Comparison of ENCODE assay signal across 8 cellular contexts in genomic region chr22:44664149-44664548, GRCh38. TPM values are rescaled to one million over a fixed set of nuclear protein-coding genes. Genes with fewer than 3 reads are reported as not detected.
DNase-seq lines count a peak whose midpoint lies in the region; ATAC-seq, FAIRE-seq and TF ChIP-seq lines count a peak whose summit lies in the region.

No MANE protein-coding gene starts in this region.

- H3K4me3 ChIP-seq in DND-41 (ENCODE audit: low read depth in 1 of 2, low read length in 2 of 2) (no peak overlapping the region), choroid plexus epithelial cell (ENCODE audit: low read depth, low read length) (no peak overlapping the region), mucosa of rectum (ENCODE audit: low read length in 2 of 2) (no peak overlapping the region)

- TF ChIP-seq CTCF in DND-41 (IDR thresholded peaks at IDR 0.05; ENCODE audit: borderline replicate concordance, extremely low read depth, low read length, poor library complexity, severe bottlenecking): no peak
- no peak for TF ChIP-seq CTCF in choroid plexus epithelial cell (conservative IDR thresholded peaks at IDR 0.05; ENCODE audit: low read depth, low read length)
- no peak for TF ChIP-seq CTCF in foreskin keratinocyte (conservative IDR thresholded peaks at IDR 0.05)

- H3K27me3 ChIP-seq in DND-41 (ENCODE audit: insufficient read depth, low read length, poor library complexity) (no peaks in the 10 kb centered on the region), mucosa of rectum (ENCODE audit: control insufficient read depth in 2 of 2, insufficient read depth in 2 of 2, low read length in 2 of 2) (peaks cover 9 to 12% of the 10 kb centered on the region in 2 donors), foreskin keratinocyte (peaks cover 43% of the 10 kb centered on the region)

- H3K9ac ChIP-seq in DND-41 (ENCODE audit: low read depth, low read length) (no peak overlapping the region), mucosa of rectum (ENCODE audit: low read depth in 1 of 2, low read length in 2 of 2) (no peak overlapping the region)

- no peaks in the 10 kb centered on the region for H3K9me3 ChIP-seq in DND-41 (ENCODE audit: insufficient read depth, low read length, severe bottlenecking)
- no peaks in the 10 kb centered on the region for H3K9me3 ChIP-seq in mucosa of rectum (ENCODE audit: control insufficient read depth in 2 of 2, low read length in 2 of 2)

- peak; percentile 92 for ATAC-seq in DND-41 (ENCODE audit: insufficient read depth, low read depth)
- no peak for ATAC-seq in foreskin keratinocyte
- no peak for ATAC-seq in HG03565 (IDR thresholded peaks at IDR 0.05; ENCODE audit: unreplicated experiment)

- no peaks in the 10 kb centered on the region for H3K36me3 ChIP-seq in DND-41 (ENCODE audit: insufficient read depth, low read length)
- no peaks in the 10 kb centered on the region for H3K36me3 ChIP-seq in mucosa of rectum (ENCODE audit: control insufficient read depth in 2 of 2, insufficient read depth in 2 of 2, low read length in 2 of 2)

- H4K20me1 ChIP-seq in DND-41 (ENCODE audit: insufficient read depth, low read length): 0 out of 2 replicates have a peak, but pooled peaks cover 3% of the 10 kb centered on the region

- no peak overlapping the region for H2AFZ ChIP-seq in DND-41 (ENCODE audit: low read depth, low read length)

- peak; percentile 17 for FAIRE-seq in urothelium cell line (lab: Jason Lieb, UNC)

- H3K79me2 ChIP-seq in DND-41 (ENCODE audit: insufficient read depth, low read length): no peaks in the 10 kb centered on the region

- H3K27ac ChIP-seq in DND-41 (ENCODE audit: low read length) (no peak overlapping the region), mucosa of rectum (ENCODE audit: low read depth in 2 of 2, low read length in 2 of 2) (peak overlapping the region; percentile 41 to 70), foreskin keratinocyte (no peak overlapping the region)

- peaks cover 4% of the 10 kb centered on the region; the same call in 1 of the 2 replicates for H3K4me1 ChIP-seq in DND-41 (ENCODE audit: insufficient read depth, low read length)
- H3K4me1 ChIP-seq in mucosa of rectum (ENCODE audit: control insufficient read depth in 2 of 2, insufficient read depth in 2 of 2, low read length in 2 of 2): peaks cover 6 to 9% of the 10 kb centered on the region in 2 donors
- no peaks in the 10 kb centered on the region for H3K4me1 ChIP-seq in foreskin keratinocyte

- no peak overlapping the region for H3K4me2 ChIP-seq in DND-41 (ENCODE audit: insufficient read depth, low read length)

- DNase-seq in DND-41 (peak; percentile 77), T-helper 9 cell (peak; percentile 18), choroid plexus epithelial cell (ENCODE audit: low read depth) (peak; percentile 86), urothelium cell line (ENCODE audit: low spot score) (no peak), DMS 273 (lab: John Stamatoyannopoulos, UW; ENCODE audit: unreplicated experiment) (no peak), foreskin keratinocyte (no peak)

RNA-seq across cellular contexts. Expression of gene PRR5, which starts 37.9 kb away (rescaled TPM):
- 12.2 and 13.8 TPM in 2 replicates for total RNA-seq in foreskin keratinocyte
- polyA plus RNA-seq in foreskin keratinocyte: 18.4 and 18.5 TPM in 2 replicates

Comparison
In these comparisons a context has a peak if more than half of its experiments do, and no peak if none do; other contexts are left out.
1. DNase-seq: peak in DND-41 (single experiment), T-helper 9 cell (single experiment) and choroid plexus epithelial cell (single experiment); none in urothelium cell line (single experiment), DMS 273 (single experiment) and foreskin keratinocyte (0 of 2).
2. H3K27ac ChIP-seq: peak in mucosa of rectum (2 of 2); none in DND-41 (single experiment) and foreskin keratinocyte (single experiment).